ENCODE assay signal across 8 cellular contexts in the genomic region with DNA sequence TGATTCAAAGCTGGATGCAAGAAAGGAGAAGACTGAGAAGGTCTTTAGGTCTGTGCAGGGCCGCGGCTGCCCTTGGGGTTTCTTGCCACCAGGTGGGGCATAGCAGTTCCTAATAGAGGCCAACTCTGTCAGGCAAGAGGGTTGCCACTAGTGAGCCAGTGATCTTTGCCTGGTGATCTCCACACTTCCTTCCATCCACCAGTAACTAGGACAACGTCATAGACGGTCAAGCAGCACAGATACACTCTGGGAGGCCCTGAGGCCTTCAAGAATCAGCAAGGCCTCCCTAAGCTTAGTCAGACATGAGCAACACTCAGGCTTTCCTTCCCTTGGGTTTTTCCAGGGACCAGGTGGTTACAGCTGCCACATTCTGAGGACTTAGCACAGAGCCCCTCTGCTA. TPM values are rescaled to one million over a fixed set of nuclear protein-coding genes. Genes with fewer than 3 reads are reported as not detected.
A peak's percentile ranks its signal among the peaks of the same experiment; 100 is the strongest.
DNase-seq lines count a peak whose midpoint lies in the region; ATAC-seq lines count a peak whose summit lies in the region.

No MANE protein-coding gene starts in this region.

- H3K27ac Mint-ChIP-seq in natural killer cell treated with Interleukin-12 subunit alpha and Interleukin-12 subunit beta and Interleukin-15 and Interleukin-18, amount 100 ng/mL, for 72 hours = peak overlapping the region; percentile 71 to 93

- H3K4me1 Mint-ChIP-seq in natural killer cell treated with Interleukin-12 subunit alpha and Interleukin-12 subunit beta and Interleukin-15 and Interleukin-18, amount 100 ng/mL, for 72 hours (ENCODE audit: low read depth in 2 of 2) = peaks cover 25 to 45% of the 10 kb centered on the region in 2 donors

- no peaks in the 10 kb centered on the region for H3K27me3 Mint-ChIP-seq in natural killer cell treated with Interleukin-12 subunit alpha and Interleukin-12 subunit beta and Interleukin-15 and Interleukin-18, amount 100 ng/mL, for 72 hours

- peaks cover 3% of the 10 kb centered on the region for H3K9me3 Mint-ChIP-seq in natural killer cell treated with Interleukin-12 subunit alpha and Interleukin-12 subunit beta and Interleukin-15 and Interleukin-18, amount 100 ng/mL, for 72 hours

- peak; percentile 71 for DNase-seq in HT-29 (ENCODE audit: low spot score)
- peak; percentile 27 to 76 (median 37) for DNase-seq in T-helper 2 cell
- peak; percentile 66 for DNase-seq in amniotic epithelial cell (ENCODE audit: low read depth)
- peak; percentile 66 for DNase-seq in natural killer cell treated with Interleukin-12 subunit alpha and Interleukin-12 subunit beta and Interleukin-15 and Interleukin-18, amount 100 ng/mL, for 72 hours (ENCODE audit: low spot score)
- no peak for DNase-seq in NCI-H2107 (lab: John Stamatoyannopoulos, UW)
- no peak for DNase-seq in NCI-H2171 (lab: John Stamatoyannopoulos, UW)

- no peaks in the 10 kb centered on the region for H3K36me3 Mint-ChIP-seq in natural killer cell treated with Interleukin-12 subunit alpha and Interleukin-12 subunit beta and Interleukin-15 and Interleukin-18, amount 100 ng/mL, for 72 hours

- ATAC-seq in natural killer cell treated with Interleukin-12 subunit alpha and Interleukin-12 subunit beta and Interleukin-15 and Interleukin-18, amount 100 ng/mL, for 72 hours = peak; percentile 82 to 84
- ATAC-seq in HG03354 (IDR thresholded peaks at IDR 0.05; ENCODE audit: poor library complexity, severe bottlenecking, unreplicated experiment) (no peak), GM18909 (IDR thresholded peaks at IDR 0.05; ENCODE audit: poor library complexity, unreplicated experiment) (no peak)

- H3K4me3 Mint-ChIP-seq in natural killer cell treated with Interleukin-12 subunit alpha and Interleukin-12 subunit beta and Interleukin-15 and Interleukin-18, amount 100 ng/mL, for 72 hours = no peak overlapping the region

RNA-seq across cellular contexts. Expression of gene ATP2B4, which starts 32.9 kb away (rescaled TPM):
- 5.5 TPM in 2 replicates for total RNA-seq in HT-29 (2014; rRNA removed; shearing (Covaris generic))
- 100 to 1,000 TPM; 158 to 191 TPM for total RNA-seq in natural killer cell treated with Interleukin-12 subunit alpha and Interleukin-12 subunit beta and Interleukin-15 and Interleukin-18, amount 100 ng/mL, for 72 hours

Comparison
In these comparisons a context has a peak if more than half of its experiments do, and no peak if none do; other contexts are left out.
1. DNase-seq: peak in HT-29 (single experiment), T-helper 2 cell (5 of 5), amniotic epithelial cell (single experiment) and natural killer cell treated with Interleukin-12 subunit alpha and Interleukin-12 subunit beta and Interleukin-15 and Interleukin-18, amount 100 ng/mL, for 72 hours (single experiment); none in NCI-H2107 (single experiment) and NCI-H2171 (single experiment).
2. ATAC-seq: peak in natural killer cell treated with Interleukin-12 subunit alpha and Interleukin-12 subunit beta and Interleukin-15 and Interleukin-18, amount 100 ng/mL, for 72 hours (2 of 2); none in HG03354 (single experiment) and GM18909 (single experiment).
3. RNA of gene ATP2B4, which starts 32.9 kb away (total RNA-seq): 158 to 191 TPM in natural killer cell treated with Interleukin-12 subunit alpha and Interleukin-12 subunit beta and Interleukin-15 and Interleukin-18, amount 100 ng/mL, for 72 hours; 5.5 TPM in HT-29; every median in the first group is over 10 times any median in the second.